ENCODE assay signal across 1 cellular context in genomic region chr1:109644670-109645069, GRCh38.
TF ChIP-seq lines count a peak whose summit lies in the region.

No MANE protein-coding gene starts in this region.

TF ChIP-seq in IMR-90, 13 proteins besides CTCF, POLR2A, EP300 and RAD21:
- peak; percentile 9; the same call in 1 of the 2 replicates for TF ChIP-seq FOS (IDR thresholded peaks at IDR 0.05; ENCODE audit: low read depth, low read length)
- no peak for TF ChIP-seq CEBPB (IDR thresholded peaks at IDR 0.05; ENCODE audit: low read depth, low read length)
- peak; percentile 85 for TF ChIP-seq USF2 (IDR thresholded peaks at IDR 0.05; ENCODE audit: low read depth, low read length)
- no peak for TF ChIP-seq MAFK (IDR thresholded peaks at IDR 0.05; ENCODE audit: low read depth, low read length)
- TF ChIP-seq BHLHE40 (IDR thresholded peaks at IDR 0.05; ENCODE audit: low read depth, low read length) = peak; percentile 99
